9 cellular contexts compared by ENCODE assay signal in the genomic region with DNA sequence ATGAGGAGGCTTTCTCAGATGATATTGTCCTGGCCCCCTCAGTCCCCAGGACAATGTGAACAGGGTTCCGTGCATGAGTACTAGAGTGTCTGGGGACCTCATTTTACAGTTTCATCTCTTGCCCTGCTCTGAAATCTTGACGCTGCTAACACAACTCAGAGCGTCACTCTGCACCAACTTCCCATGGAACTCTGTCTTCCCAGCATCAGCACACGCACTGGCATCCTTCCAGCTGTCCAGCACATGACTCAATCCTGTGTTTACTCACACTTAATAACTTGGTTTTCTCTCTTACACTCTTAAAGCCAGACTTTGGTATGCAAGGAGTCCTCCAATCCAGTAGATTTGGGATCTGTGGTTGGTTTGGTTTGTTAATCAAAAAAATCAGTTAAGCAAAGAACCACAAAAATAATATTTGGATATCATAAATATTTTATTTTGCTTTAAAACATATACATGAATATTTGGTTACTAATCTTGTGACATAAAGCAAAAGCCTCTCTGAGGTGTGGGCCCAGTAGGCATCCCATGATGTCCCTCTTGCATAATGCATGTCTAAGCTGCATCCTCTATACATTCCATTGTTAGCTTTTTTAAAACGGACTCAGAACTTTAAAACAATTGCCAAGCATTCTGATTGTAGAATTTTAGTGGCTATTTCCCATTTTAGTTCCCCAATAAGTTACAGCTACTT.
DNase-seq lines count a peak whose midpoint lies in the region; ATAC-seq, FAIRE-seq and TF ChIP-seq lines count a peak whose summit lies in the region.
"Had no signal": no experiment of that assay in that cellular context is flagged by ENCODE, and none has a peak within 500 bp of the region (broad histone marks: within the 10 kb centered on the region; RNA-seq: fewer than 3 reads in every experiment).

No MANE protein-coding gene starts in this region.

- H3K27ac ChIP-seq in lower lobe of right lung (no peak overlapping the region), uterus (no peak overlapping the region), A673 (ENCODE audit: low read depth, low read length, poor library complexity, severe bottlenecking) (no peak overlapping the region)
- H3K27ac ChIP-seq: SK-N-MC had no signal

- H3K9me3 ChIP-seq in lower lobe of right lung (no peaks in the 10 kb centered on the region), uterus (no peaks in the 10 kb centered on the region), A673 (ENCODE audit: low read depth, low read length, poor library complexity, severe bottlenecking) (peaks cover 8% of the 10 kb centered on the region)

- ATAC-seq in lower lobe of right lung (peak; percentile 78 to 84), HG02885 (IDR thresholded peaks at IDR 0.05; ENCODE audit: poor library complexity, unreplicated experiment) (no peak)

- H3K27me3 ChIP-seq in lower lobe of right lung (ENCODE audit: low read depth) (no peaks in the 10 kb centered on the region), uterus (no peaks in the 10 kb centered on the region), A673 (replicated peaks; ENCODE audit: insufficient read depth, low read depth, low read length, poor library complexity) (no peaks in the 10 kb centered on the region)

- no TSS peak for BruUV-seq in A673 (replicated peaks; lab: Mats Ljungman, UMichigan)

- H3K36me3 ChIP-seq in lower lobe of right lung (no peaks in the 10 kb centered on the region), uterus (no peaks in the 10 kb centered on the region), A673 (ENCODE audit: insufficient read depth, low read length, poor library complexity, severe bottlenecking) (no peaks in the 10 kb centered on the region)

- CTCF ChIA-PET in A673 (lab: Charles Lee), result no interaction called here

- no peak overlapping the region for H3K4me3 ChIP-seq in lower lobe of right lung
- H3K4me3 ChIP-seq in uterus, result no peak overlapping the region
- no peak overlapping the region for H3K4me3 ChIP-seq in A673 (ENCODE audit: low read depth, low read length, poor library complexity, severe bottlenecking)
- H3K4me3 ChIP-seq: SK-N-MC had no signal

- intact Hi-C loops in lower lobe of right lung (cut with DNase I) (no loop called here), uterus (cut with DNase I; ENCODE audit: low total_unique reads) (no loop called here), A673 (cut with micrococcal nuclease; ENCODE audit: unreplicated experiment) (no loop called here)

- FAIRE-seq in HTR-8/SVneo (lab: Jason Lieb, UNC), result no peak

- TF ChIP-seq CTCF in lower lobe of right lung (IDR thresholded peaks at IDR 0.05), result no peak
- TF ChIP-seq CTCF in uterus (IDR thresholded peaks at IDR 0.05), result no peak
- no peak for TF ChIP-seq CTCF in A673 (conservative IDR thresholded peaks at IDR 0.05; ENCODE audit: low read depth, low read length)

- no peak for TF ChIP-seq POLR2A in uterus (IDR thresholded peaks at IDR 0.05)

- peaks cover 12% of the 10 kb centered on the region for H3K4me1 ChIP-seq in lower lobe of right lung
- H3K4me1 ChIP-seq in uterus, result no peaks in the 10 kb centered on the region
- H3K4me1 ChIP-seq in A673 (ENCODE audit: insufficient read depth, low read length, poor library complexity, severe bottlenecking), result no peaks in the 10 kb centered on the region

- DNase-seq in HTR-8/SVneo (ENCODE audit: insufficient read length, low spot score) (peak; percentile 44), dermis blood vessel endothelial cell (peak; percentile 67), lower lobe of right lung (peak; percentile 65), uterus (peak; percentile 36 to 76), A673 (ENCODE audit: low spot score) (no peak), DMS 273 (lab: John Stamatoyannopoulos, UW; ENCODE audit: unreplicated experiment) (no peak)
- DNase-seq: erythroblast had no signal

- POLR2A ChIA-PET in A673 (lab: Charles Lee; ENCODE audit: low non-redundant PET), result no interaction called here

Comparison
In these comparisons a context has a peak if more than half of its experiments do, and no peak if none do; other contexts are left out.
1. DNase-seq: peak in HTR-8/SVneo (single experiment), dermis blood vessel endothelial cell (single experiment), lower lobe of right lung (single experiment) and uterus (2 of 2); none in A673 (single experiment) and DMS 273 (single experiment).